ENCODE assay signal across 8 cellular contexts in the genomic region with DNA sequence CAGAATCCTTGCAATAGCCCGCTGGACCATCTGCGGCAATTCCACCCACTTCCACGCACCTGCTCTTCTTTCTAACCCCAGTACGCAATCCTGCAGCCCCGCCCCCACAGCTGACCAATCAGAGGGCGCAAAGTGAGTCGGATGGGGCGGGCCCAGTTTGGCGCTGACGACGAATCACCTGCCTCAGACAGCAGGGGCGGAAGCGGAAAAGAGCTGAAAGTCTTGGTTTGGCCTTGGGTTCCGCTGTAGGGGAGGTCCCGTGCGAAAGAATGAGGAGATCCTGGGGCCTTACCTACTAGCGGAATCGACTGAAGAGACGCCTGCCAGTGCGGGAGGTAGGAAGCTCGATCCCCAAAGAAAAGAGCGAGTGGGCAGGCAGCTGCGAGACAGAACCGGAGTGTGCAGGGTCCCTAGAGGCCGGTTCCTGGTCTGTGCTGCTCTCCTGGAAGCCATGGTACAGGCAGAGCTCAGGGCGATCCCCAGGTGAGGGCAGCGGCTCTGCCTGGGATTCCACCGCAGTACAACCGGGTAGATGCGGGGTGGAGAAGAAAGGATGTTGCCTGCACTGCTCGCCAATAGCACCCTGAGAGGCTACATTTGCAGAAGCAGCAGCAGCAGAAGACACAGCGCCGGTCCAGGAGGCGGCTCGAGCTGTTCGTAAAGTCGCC. TPM values are rescaled to one million over a fixed set of nuclear protein-coding genes. Genes with fewer than 3 reads are reported as not detected.
A peak's percentile ranks its signal among the peaks of the same experiment; 100 is the strongest.
DNase-seq lines count a peak whose midpoint lies in the region; ATAC-seq, FAIRE-seq and TF ChIP-seq lines count a peak whose summit lies in the region.

A gene (plus strand): TSS at position 225 of the 668 bp plus-strand sequence. CDS start 560 bp downstream, outside the sequence.

- H3K4me1 ChIP-seq in small intestine (ENCODE audit: control insufficient read depth in 2 of 2, insufficient read depth in 1 of 2, low read depth in 1 of 2, low read length in 1 of 2) = peaks cover 6 to 7% of the 10 kb centered on the region in 2 donors

- no peaks in the 10 kb centered on the region for H3K27me3 ChIP-seq in small intestine (ENCODE audit: control insufficient read depth in 2 of 2, insufficient read depth in 2 of 2, low read length in 2 of 2)

- H3K27ac ChIP-seq in small intestine (ENCODE audit: low read depth in 1 of 2, low read length in 1 of 2) = peak within 1 kb of the TSS; percentile 73 to 91

- H3K4me3 ChIP-seq in AG04449 (ENCODE audit: low read depth, low read length) (peak within 1 kb of the TSS; percentile 91), WI38 (ENCODE audit: low read depth, low read length) (peak within 1 kb of the TSS; percentile 93), cardiac fibroblast (replicated peaks in 1 of 2; ENCODE audit: low read depth in 2 of 2, low read length in 2 of 2) (peak within 1 kb of the TSS; percentile 86 to 90), small intestine (ENCODE audit: low read depth in 1 of 2, low read length in 2 of 2) (peak within 1 kb of the TSS; percentile 66 to 74)

- DNase-seq in AG04449 (ENCODE audit: low read depth, low spot score) = peak; percentile 53
- DNase-seq in NCI-H2227 treated with DMSO at 0.1 percent for 48 hours (lab: John Stamatoyannopoulos, UW) = peak; percentile 88
- peak; percentile 95 for DNase-seq in cardiac fibroblast (ENCODE audit: low read depth in 2 of 2)
- DNase-seq in iPS-NIHi11 (ENCODE audit: low spot score) = peak; percentile 95
- peak; percentile 99 for DNase-seq in small intestine

- 0 to 1% (median 0%) methylated on average over 37 of the region's 37 CpGs for WGBS in small intestine, 3 donors

- no peaks in the 10 kb centered on the region for H3K36me3 ChIP-seq in small intestine (ENCODE audit: control insufficient read depth in 2 of 2, insufficient read depth in 2 of 2, low read length in 2 of 2)

- POLR2A ChIA-PET in AG04449 (lab: Yijun Ruan, JAX) = interaction anchor here (1.2 to 1.4 kb wide), 2 partner anchors 17 to 66 kb away, joined by 4 to 12 read pairs; a partner anchor contains a TSS

- peak; percentile 10 for TF ChIP-seq CTCF in AG04449 (IDR thresholded peaks at IDR 0.05; ENCODE audit: insufficient read depth, low read length, missing control alignments)
- TF ChIP-seq CTCF in WI38 (IDR thresholded peaks at IDR 0.05; ENCODE audit: low read depth, low read length) = no peak
- TF ChIP-seq CTCF in cardiac fibroblast (IDR thresholded peaks at IDR 0.05; ENCODE audit: low read depth, low read length) = no peak

- CTCF ChIA-PET in AG04449 (lab: Yijun Ruan, JAX) = interaction anchor here (0.8 to 3.4 kb wide), 14 partner anchors 9 to 598 kb away, joined by 3 to 32 read pairs (median 4); no protein-coding TSS in a partner anchor

- peak; percentile 90 for FAIRE-seq in small intestine (lab: Jason Lieb, UNC)

- H3K9me3 ChIP-seq in small intestine (ENCODE audit: control insufficient read depth, low read depth) = no peaks in the 10 kb centered on the region

- ATAC-seq in GM18907 (IDR thresholded peaks at IDR 0.05; ENCODE audit: unreplicated experiment) = peak; percentile 100
- peak; percentile 99 for ATAC-seq in HG03159 (IDR thresholded peaks at IDR 0.05; ENCODE audit: unreplicated experiment)

RNA-seq across cellular contexts. Expression of the gene that starts here (rescaled TPM):
- polyA plus RNA-seq in small intestine = 10 to 100 TPM in 1 of 3 donors, 1 to 10 TPM in 2; 4.6 to 14.6 (median 6.3) TPM

Comparison
In these comparisons a context has a peak if more than half of its experiments do, and no peak if none do; other contexts are left out.
1. Peak in every context shown above with its lines: DNase-seq, ATAC-seq, H3K4me3 ChIP-seq and H3K27ac ChIP-seq.